ENCODE assay signal across 10 cellular contexts in the genomic region with DNA sequence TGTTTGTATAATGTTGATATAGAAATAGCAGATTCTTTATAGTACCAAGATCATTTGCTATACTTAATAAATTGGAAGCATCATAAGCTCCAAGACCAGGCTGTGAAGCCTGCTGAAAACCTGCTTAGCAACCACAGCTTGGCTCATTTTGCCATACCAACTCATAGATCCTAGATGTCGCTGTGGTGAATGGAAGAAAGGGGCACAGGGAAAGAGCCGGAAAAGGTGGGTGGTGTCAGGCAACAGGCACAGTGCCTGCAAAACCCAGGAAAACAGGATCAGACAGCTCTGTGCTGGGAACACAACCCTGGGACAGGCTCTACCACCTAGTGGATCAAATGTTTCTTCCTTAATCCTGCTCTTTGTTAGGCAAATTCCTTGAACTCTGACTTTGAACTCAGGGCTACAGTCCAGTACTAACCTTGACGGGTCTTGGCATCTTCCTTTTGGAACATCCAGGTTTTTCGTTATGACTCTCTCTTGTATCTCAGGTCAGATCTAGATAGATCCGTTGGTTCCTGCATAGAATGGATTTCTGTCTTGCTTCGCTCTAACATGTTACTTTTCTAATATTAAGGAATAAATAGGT. TPM values are rescaled to one million over a fixed set of nuclear protein-coding genes. Genes with fewer than 3 reads are reported as not detected.
DNase-seq lines count a peak whose midpoint lies in the region; ATAC-seq and TF ChIP-seq lines count a peak whose summit lies in the region.
"Had no signal": no experiment of that assay in that cellular context is flagged by ENCODE, and none has a peak within 500 bp of the region (broad histone marks: within the 10 kb centered on the region; RNA-seq: fewer than 3 reads in every experiment).

No MANE protein-coding gene starts in this region.

- no peak overlapping the region for H2BK12ac ChIP-seq in H9 (ENCODE audit: insufficient read length, low read depth, low read length)

- no peak overlapping the region for H4K8ac ChIP-seq in H9 (replicated peaks; ENCODE audit: insufficient read length, low read depth, low read length)

- no peaks in the 10 kb centered on the region for H4K20me1 ChIP-seq in H9 (ENCODE audit: control insufficient read depth, insufficient read depth, insufficient read length)

- peaks cover 14 to 30% (median 22%) of the 10 kb centered on the region in 3 experiments for H3K36me3 Mint-ChIP-seq in H9 (ENCODE audit: insufficient read depth in 1 of 3, low read depth in 3 of 3)

- no CpG with 5 or more reads among the region's 6 CpGs for WGBS in H9 (ENCODE audit: extremely low coverage, insufficient read length, low lambda C conversion rate)

- H3K27me3 ChIP-seq in H9 (ENCODE audit: insufficient read depth, low read length), result no peaks in the 10 kb centered on the region

- no peaks in the 10 kb centered on the region for H3K9me3 ChIP-seq in H9 (ENCODE audit: control insufficient read depth, low read depth, low read length)

- H3K4me1 Mint-ChIP-seq in H9, result peaks cover 12 to 14% of the 10 kb centered on the region in 2 experiments
- H3K4me1 Mint-ChIP-seq: immature natural killer cell had no signal

- no peak overlapping the region for H2AK5ac ChIP-seq in H9 (ENCODE audit: insufficient read length, low read length)

- no peak overlapping the region for H2BK15ac ChIP-seq in H9 (ENCODE audit: low read depth, low read length)

- H2AFZ ChIP-seq in H9 (ENCODE audit: low read length), result no peak overlapping the region

- H3K4me1 ChIP-seq in H9 (ENCODE audit: insufficient read depth, low read length), result no peaks in the 10 kb centered on the region

- no peak overlapping the region for H3K18ac ChIP-seq in H9 (ENCODE audit: insufficient read length, low read depth, low read length)

- H3K23me2 ChIP-seq in H9 (ENCODE audit: insufficient read length, low read depth, low read length, poor library complexity, severe bottlenecking), result no peaks in the 10 kb centered on the region

- in situ Hi-C loops in astrocyte of the spinal cord (cut with HindIII; ENCODE audit: low sequenced_read_pairs), result no loop called here

- H2BK120ac ChIP-seq in H9 (ENCODE audit: low read depth, low read length, poor library complexity, severe bottlenecking), result no peak overlapping the region

- no peaks in the 10 kb centered on the region for H3K79me1 ChIP-seq in H9 (ENCODE audit: insufficient read depth, low read depth, low read length, poor library complexity, severe bottlenecking)

- H4K91ac ChIP-seq in H9 (ENCODE audit: insufficient read length, low read depth, low read length), result no peak overlapping the region

- ATAC-seq in sciatic nerve (peak; percentile 87), GM21717 (IDR thresholded peaks at IDR 0.05; ENCODE audit: unreplicated experiment) (no peak)

- no peak overlapping the region for H3K4me2 ChIP-seq in H9 (ENCODE audit: insufficient read depth, insufficient read length, low read length)

- TF ChIP-seq CTCF in H9 (conservative IDR thresholded peaks at IDR 0.05) (peak; percentile 65), astrocyte of the spinal cord (IDR thresholded peaks at IDR 0.05; ENCODE audit: low read depth, low read length) (peak; percentile 44)

- H3K4me3 Mint-ChIP-seq in H9, result no peak overlapping the region
- H3K4me3 Mint-ChIP-seq: immature natural killer cell had no signal

- H3K23ac ChIP-seq in H9 (ENCODE audit: insufficient read length, low read depth, low read length), result no peak overlapping the region

- H3K27ac Mint-ChIP-seq in H9, result no peak overlapping the region
- H3K27ac Mint-ChIP-seq: immature natural killer cell had no signal

- no peak overlapping the region for H3K9ac ChIP-seq in H9 (ENCODE audit: extremely low read depth, insufficient read length, low read length)

- H3K79me2 ChIP-seq in H9 (ENCODE audit: insufficient read depth, low read length), result no peaks in the 10 kb centered on the region

- no peak overlapping the region for H3T11ph ChIP-seq in H9 (ENCODE audit: low read length)

- no peak overlapping the region for H4K5ac ChIP-seq in H9 (ENCODE audit: insufficient read length, low read depth, low read length)

- H3K27ac ChIP-seq in H9 (ENCODE audit: insufficient read length, low read depth, low read length), result no peak overlapping the region

- H3K56ac ChIP-seq in H9 (ENCODE audit: insufficient read length, low read depth, low read length), result no peak overlapping the region

- H3K4ac ChIP-seq in H9 (ENCODE audit: low read depth, low read length), result no peak overlapping the region

- H3K9me3 Mint-ChIP-seq in H9, result peaks cover 6 to 10% of the 10 kb centered on the region in 2 experiments
- H3K9me3 Mint-ChIP-seq: immature natural killer cell had no signal

- DNase-seq in H9 (peak; percentile 82), astrocyte of the spinal cord (ENCODE audit: low read depth, low spot score) (peak; percentile 52), iPS DF 4.7 (ENCODE audit: extremely low read depth, low spot score) (peak; percentile 86), sciatic nerve (ENCODE audit: low spot score) (no peak), NCI-H345 treated with DMSO at 0.1 percent for 48 hours (lab: John Stamatoyannopoulos, UW; ENCODE audit: unreplicated experiment) (no peak)
- DNase-seq in activated naive CD4-positive, alpha-beta T cell treated with anti-CD3 and anti-CD28 coated beads, Interleukin-2, amount 50 U/mL, for 16 hours, result no peak
- DNase-seq in stimulated activated CD4-positive, alpha-beta T cell treated with anti-CD3 and anti-CD28 coated beads, Interleukin-1b, Interleukin-23, amount 100 ng/mL, for 48 hours, result no peak
- DNase-seq: immature natural killer cell; stimulated activated naive CD4-positive, alpha-beta T cell treated with Interleukin-2 at 50 U/mL for 16 hours had no signal

- H2BK5ac ChIP-seq in H9 (ENCODE audit: insufficient read length, low read length), result no peak overlapping the region

- intact Hi-C loops in sciatic nerve (cut with DNase I), result no loop called here

- H3K4me3 ChIP-seq in astrocyte of the spinal cord (ENCODE audit: low read depth, low read length), result no peak overlapping the region

- H2BK20ac ChIP-seq in H9 (ENCODE audit: low read depth, low read length, poor library complexity, severe bottlenecking), result no peak overlapping the region

- no peak overlapping the region for H3K14ac ChIP-seq in H9 (ENCODE audit: insufficient read depth, low read length)

- no peaks in the 10 kb centered on the region for H3K27me3 Mint-ChIP-seq in H9 (ENCODE audit: low read depth)

RNA-seq across cellular contexts. Expression of a gene that starts 31.6 kb away (rescaled TPM):
- 25.7 and 27.4 TPM in 2 replicates for total RNA-seq in H9 (2021)
- 50.2 TPM for total RNA-seq in sciatic nerve

Comparison
In these comparisons a context has a peak if more than half of its experiments do, and no peak if none do; other contexts are left out.
1. DNase-seq: peak in H9 (single experiment), astrocyte of the spinal cord (single experiment) and iPS DF 4.7 (single experiment); none in sciatic nerve (single experiment), NCI-H345 treated with DMSO at 0.1 percent for 48 hours (single experiment), activated naive CD4-positive, alpha-beta T cell treated with anti-CD3 and anti-CD28 coated beads, Interleukin-2, amount 50 U/mL, for 16 hours (single experiment) and stimulated activated CD4-positive, alpha-beta T cell treated with anti-CD3 and anti-CD28 coated beads, Interleukin-1b, Interleukin-23, amount 100 ng/mL, for 48 hours (single experiment).